Comparison of ENCODE assay signal across 8 cellular contexts in the genomic region with DNA sequence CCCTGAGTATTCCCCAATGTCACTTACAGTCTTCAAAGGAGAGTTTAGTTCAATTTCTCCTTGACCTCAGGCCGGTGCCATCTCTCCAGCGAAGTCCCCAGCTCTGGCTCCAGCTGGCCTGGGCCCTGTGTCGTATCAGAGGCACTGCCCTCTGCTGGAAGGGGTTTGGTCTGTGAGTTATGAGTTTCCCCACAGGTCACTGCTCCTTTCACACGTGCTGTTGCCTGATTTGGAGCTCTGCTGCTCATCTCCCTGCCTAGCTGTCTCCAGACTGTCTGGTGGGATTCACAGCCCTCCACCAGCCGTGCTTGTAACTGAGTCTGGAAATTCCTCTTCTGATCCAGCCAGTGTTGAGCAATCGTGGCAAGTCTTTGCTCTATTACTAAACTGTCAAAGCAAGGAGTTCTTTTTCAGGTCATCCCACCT. TPM values are rescaled to one million over a fixed set of nuclear protein-coding genes. Genes with fewer than 3 reads are reported as not detected.
DNase-seq lines count a peak whose midpoint lies in the region; ATAC-seq and TF ChIP-seq lines count a peak whose summit lies in the region.

A gene (minus strand): TSS at position 105 of the 426 bp plus-strand sequence. CDS start 2,179 bp downstream, outside the sequence.

- peak within 1 kb of the TSS; percentile 77 for H3K9ac ChIP-seq in BLaER1
- H3K9ac ChIP-seq in duodenal mucosa (ENCODE audit: low read depth in 1 of 2, low read length in 2 of 2): peak within 1 kb of the TSS; percentile 64 to 73
- peak within 1 kb of the TSS; percentile 65 to 86 for H3K9ac ChIP-seq in liver (ENCODE audit: low read depth in 1 of 2, low read length in 2 of 2)

- TF ChIP-seq CTCF in liver (IDR thresholded peaks at IDR 0.05; ENCODE audit: low read depth, low read length, missing input control): peak; percentile 58

- H3K27me3 ChIP-seq in BLaER1 (peaks cover 74% of the 10 kb centered on the region), duodenal mucosa (ENCODE audit: control insufficient read depth in 1 of 2, insufficient read depth in 2 of 2, low read length in 2 of 2) (no peaks in the 10 kb centered on the region), liver (ENCODE audit: control insufficient read depth in 4 of 4, insufficient read depth in 4 of 4, low read length in 3 of 4) (no peaks in the 10 kb centered on the region)

- H4K20me1 ChIP-seq in BLaER1: peaks cover 33% of the 10 kb centered on the region

- H3K27ac ChIP-seq in BLaER1 (peak within 1 kb of the TSS; percentile 69), duodenal mucosa (ENCODE audit: low read depth, low read length) (peak within 1 kb of the TSS; percentile 80), liver (ENCODE audit: low read depth in 1 of 2, low read length in 2 of 2) (peak within 1 kb of the TSS; percentile 75 to 82)

- H3K36me3 ChIP-seq in BLaER1 (no peaks in the 10 kb centered on the region), duodenal mucosa (ENCODE audit: control insufficient read depth in 1 of 2, insufficient read depth in 2 of 2, low read length in 2 of 2) (no peaks in the 10 kb centered on the region), liver (ENCODE audit: control insufficient read depth in 4 of 4, insufficient read depth in 3 of 4, low read depth in 1 of 4, low read length in 3 of 4) (no peaks in the 10 kb centered on the region)

- H3K4me2 ChIP-seq in BLaER1: peak within 1 kb of the TSS; percentile 75

- TF ChIP-seq RAD21 in liver (IDR thresholded peaks at IDR 0.05): peak; percentile 70 to 82

- 0% methylated on average over 6 of the region's 6 CpGs for WGBS in liver

- ATAC-seq in GM19324 (IDR thresholded peaks at IDR 0.05; ENCODE audit: low FRiP score, unreplicated experiment) (peak; percentile 50), HG03439 (IDR thresholded peaks at IDR 0.05; ENCODE audit: unreplicated experiment) (peak; percentile 64)

- DNase-seq in NCI-H526 (lab: John Stamatoyannopoulos, UW): peak; percentile 67 to 86
- DNase-seq in activated CD4-positive, alpha-beta T cell treated with anti-CD3 and anti-CD28 coated beads, Interleukin-2, amount 50 U/mL, for 1 hour: peak; percentile 52
- DNase-seq in stimulated activated CD4-positive, alpha-beta T cell treated with anti-CD3 and anti-CD28 coated beads, Interleukin-4, amount 100 ng/mL, for 48 hours (ENCODE audit: low read depth in 2 of 2): peak; percentile 15 to 46

- H3K4me3 ChIP-seq in BLaER1: peak within 1 kb of the TSS; percentile 76
- H3K4me3 ChIP-seq in duodenal mucosa (ENCODE audit: low read depth in 1 of 2, low read length in 2 of 2): peak within 1 kb of the TSS; percentile 78 to 79
- peak within 1 kb of the TSS; percentile 46 to 86 (median 70) for H3K4me3 ChIP-seq in liver (ENCODE audit: low read depth in 1 of 3, low read length in 3 of 3)

- H3K4me1 ChIP-seq in BLaER1 (peaks cover 13% of the 10 kb centered on the region), duodenal mucosa (ENCODE audit: control insufficient read depth in 1 of 2, insufficient read depth in 2 of 2, low read length in 2 of 2) (peaks cover 0 to 12% of the 10 kb centered on the region in 2 donors), liver (ENCODE audit: control insufficient read depth in 4 of 4, insufficient read depth in 4 of 4, low read length in 3 of 4) (peaks cover 1 to 22% (median 17%) of the 10 kb centered on the region in 4 donors)

- no peaks in the 10 kb centered on the region for H3K9me3 ChIP-seq in BLaER1
- H3K9me3 ChIP-seq in duodenal mucosa (ENCODE audit: control insufficient read depth in 1 of 2, low read length in 2 of 2): no peaks in the 10 kb centered on the region
- no peaks in the 10 kb centered on the region for H3K9me3 ChIP-seq in liver (ENCODE audit: control insufficient read depth in 4 of 4, low read length in 3 of 4)

TF ChIP-seq in liver, 16 proteins besides CTCF, POLR2A, EP300 and RAD21:
- TF ChIP-seq, protein P1, sequence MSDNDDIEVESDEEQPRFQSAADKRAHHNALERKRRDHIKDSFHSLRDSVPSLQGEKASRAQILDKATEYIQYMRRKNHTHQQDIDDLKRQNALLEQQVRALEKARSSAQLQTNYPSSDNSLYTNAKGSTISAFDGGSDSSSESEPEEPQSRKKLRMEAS (IDR thresholded peaks at IDR 0.05): peak; percentile 22
- TF ChIP-seq RXRA (IDR thresholded peaks at IDR 0.05) (peak; percentile 69 to 81), TAF1 (conservative IDR thresholded peaks at IDR 0.05) (peak; percentile 96), FOXA1 (IDR thresholded peaks at IDR 0.05) (no peak), JUND (IDR thresholded peaks at IDR 0.05) (no peak), HNF4G (IDR thresholded peaks at IDR 0.05) (no peak), HNF4A (conservative IDR thresholded peaks at IDR 0.05) (peak; percentile 18 to 33), YY1 (IDR thresholded peaks at IDR 0.05) (peak; percentile 42), GABPA (IDR thresholded peaks at IDR 0.05 in 1 of 2, conservative IDR thresholded peaks at IDR 0.05 in 1 of 2) (no peak), NR2F2 (IDR thresholded peaks at IDR 0.05) (no peak), EGR1 (IDR thresholded peaks at IDR 0.05; ENCODE audit: low read depth in 2 of 2) (no peak)
- TF ChIP-seq, protein P2, sequence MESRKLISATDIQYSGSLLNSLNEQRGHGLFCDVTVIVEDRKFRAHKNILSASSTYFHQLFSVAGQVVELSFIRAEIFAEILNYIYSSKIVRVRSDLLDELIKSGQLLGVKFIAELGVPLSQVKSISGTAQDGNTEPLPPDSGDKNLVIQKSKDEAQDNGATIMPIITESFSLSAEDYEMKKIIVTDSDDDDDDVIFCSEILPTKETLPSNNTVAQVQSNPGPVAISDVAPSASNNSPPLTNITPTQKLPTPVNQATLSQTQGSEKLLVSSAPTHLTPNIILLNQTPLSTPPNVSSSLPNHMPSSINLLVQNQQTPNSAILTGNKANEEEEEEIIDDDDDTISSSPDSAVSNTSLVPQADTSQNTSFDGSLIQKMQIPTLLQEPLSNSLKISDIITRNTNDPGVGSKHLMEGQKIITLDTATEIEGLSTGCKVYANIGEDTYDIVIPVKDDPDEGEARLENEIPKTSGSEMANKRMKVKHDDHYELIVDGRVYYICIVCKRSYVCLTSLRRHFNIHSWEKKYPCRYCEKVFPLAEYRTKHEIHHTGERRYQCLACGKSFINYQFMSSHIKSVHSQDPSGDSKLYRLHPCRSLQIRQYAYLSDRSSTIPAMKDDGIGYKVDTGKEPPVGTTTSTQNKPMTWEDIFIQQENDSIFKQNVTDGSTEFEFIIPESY (IDR thresholded peaks at IDR 0.05): no peak
- TF ChIP-seq, protein P3, sequence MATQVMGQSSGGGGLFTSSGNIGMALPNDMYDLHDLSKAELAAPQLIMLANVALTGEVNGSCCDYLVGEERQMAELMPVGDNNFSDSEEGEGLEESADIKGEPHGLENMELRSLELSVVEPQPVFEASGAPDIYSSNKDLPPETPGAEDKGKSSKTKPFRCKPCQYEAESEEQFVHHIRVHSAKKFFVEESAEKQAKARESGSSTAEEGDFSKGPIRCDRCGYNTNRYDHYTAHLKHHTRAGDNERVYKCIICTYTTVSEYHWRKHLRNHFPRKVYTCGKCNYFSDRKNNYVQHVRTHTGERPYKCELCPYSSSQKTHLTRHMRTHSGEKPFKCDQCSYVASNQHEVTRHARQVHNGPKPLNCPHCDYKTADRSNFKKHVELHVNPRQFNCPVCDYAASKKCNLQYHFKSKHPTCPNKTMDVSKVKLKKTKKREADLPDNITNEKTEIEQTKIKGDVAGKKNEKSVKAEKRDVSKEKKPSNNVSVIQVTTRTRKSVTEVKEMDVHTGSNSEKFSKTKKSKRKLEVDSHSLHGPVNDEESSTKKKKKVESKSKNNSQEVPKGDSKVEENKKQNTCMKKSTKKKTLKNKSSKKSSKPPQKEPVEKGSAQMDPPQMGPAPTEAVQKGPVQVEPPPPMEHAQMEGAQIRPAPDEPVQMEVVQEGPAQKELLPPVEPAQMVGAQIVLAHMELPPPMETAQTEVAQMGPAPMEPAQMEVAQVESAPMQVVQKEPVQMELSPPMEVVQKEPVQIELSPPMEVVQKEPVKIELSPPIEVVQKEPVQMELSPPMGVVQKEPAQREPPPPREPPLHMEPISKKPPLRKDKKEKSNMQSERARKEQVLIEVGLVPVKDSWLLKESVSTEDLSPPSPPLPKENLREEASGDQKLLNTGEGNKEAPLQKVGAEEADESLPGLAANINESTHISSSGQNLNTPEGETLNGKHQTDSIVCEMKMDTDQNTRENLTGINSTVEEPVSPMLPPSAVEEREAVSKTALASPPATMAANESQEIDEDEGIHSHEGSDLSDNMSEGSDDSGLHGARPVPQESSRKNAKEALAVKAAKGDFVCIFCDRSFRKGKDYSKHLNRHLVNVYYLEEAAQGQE (IDR thresholded peaks at IDR 0.05): peak; percentile 27
- TF ChIP-seq, protein P4, sequence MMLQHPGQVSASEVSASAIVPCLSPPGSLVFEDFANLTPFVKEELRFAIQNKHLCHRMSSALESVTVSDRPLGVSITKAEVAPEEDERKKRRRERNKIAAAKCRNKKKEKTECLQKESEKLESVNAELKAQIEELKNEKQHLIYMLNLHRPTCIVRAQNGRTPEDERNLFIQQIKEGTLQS (IDR thresholded peaks at IDR 0.05): no peak

RNA-seq across cellular contexts. Expression of the gene that starts here (rescaled TPM):
- 10 to 100 TPM; 19.7 to 35.3 TPM for total RNA-seq in liver
- polyA plus RNA-seq in liver: 10 to 100 TPM; 12.6 to 18.9 TPM

Comparison
In these comparisons a context has a peak if more than half of its experiments do, and no peak if none do; other contexts are left out.
1. Peak in every context shown above with its lines: DNase-seq, ATAC-seq, H3K4me3 ChIP-seq and H3K27ac ChIP-seq.